Comparison of ENCODE assay signal across 15 cellular contexts in the genomic region with DNA sequence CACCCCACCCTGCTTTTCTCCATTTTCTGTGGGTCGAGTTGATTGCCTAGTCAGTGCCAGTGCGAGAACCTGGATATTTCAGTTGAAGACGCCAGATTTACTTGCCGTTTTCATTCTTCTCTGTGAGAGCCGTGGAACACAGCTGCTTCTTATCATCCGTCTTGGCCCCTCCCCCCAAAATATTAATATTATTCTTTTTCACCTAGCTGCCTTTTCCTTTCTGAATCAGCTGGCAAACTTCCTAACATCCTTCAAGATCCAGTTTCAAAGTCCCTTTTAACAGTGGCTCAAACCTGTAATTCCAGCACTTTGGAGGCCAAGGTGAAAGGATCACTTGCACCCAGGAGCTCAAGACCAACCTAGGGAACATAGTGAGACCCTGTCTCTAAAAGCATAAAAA.
DNase-seq lines count a peak whose midpoint lies in the region; ATAC-seq and TF ChIP-seq lines count a peak whose summit lies in the region.
"Had no signal": no experiment of that assay in that cellular context is flagged by ENCODE, and none has a peak within 500 bp of the region (broad histone marks: within the 10 kb centered on the region; RNA-seq: fewer than 3 reads in every experiment).

No MANE protein-coding gene starts in this region.

- H3K9me3 ChIP-seq in GM23248 (ENCODE audit: low read depth) = no peaks in the 10 kb centered on the region
- H3K9me3 ChIP-seq in fibroblast of lung (ENCODE audit: control insufficient read depth, insufficient read depth, low read depth, low read length) = no peaks in the 10 kb centered on the region
- H3K9me3 ChIP-seq in trophoblast cell (ENCODE audit: insufficient read depth, low read depth, low read length) = no peaks in the 10 kb centered on the region
- no peaks in the 10 kb centered on the region for H3K9me3 ChIP-seq in colonic mucosa

- H3K18ac ChIP-seq in trophoblast cell (ENCODE audit: low read length) = peak overlapping the region; percentile 45

- H4K20me1 ChIP-seq in GM23248 (ENCODE audit: insufficient read depth) (no peaks in the 10 kb centered on the region), fibroblast of lung (ENCODE audit: control insufficient read depth, extremely low read depth, insufficient read depth, low read length) (no peaks in the 10 kb centered on the region)

- peak overlapping the region; percentile 76 for H2BK5ac ChIP-seq in trophoblast cell (ENCODE audit: low read depth, low read length, poor library complexity)

- H3K4me3 ChIP-seq in GM23248 (no peak overlapping the region), fibroblast of lung (replicated peaks in 1 of 4; ENCODE audit: control extremely low read depth in 1 of 4, insufficient read depth in 1 of 4, low read depth in 3 of 4, low read length in 4 of 4) (no peak overlapping the region), trophoblast cell (ENCODE audit: low read depth, low read length) (no peak overlapping the region), colonic mucosa (no peak overlapping the region)

- H2BK120ac ChIP-seq in trophoblast cell (ENCODE audit: insufficient read depth, low read length, poor library complexity) = peak overlapping the region; percentile 76

- in situ Hi-C loops in GM23248 (cut with MboI) = no loop called here

- H3K27me3 ChIP-seq in GM23248 (replicated peaks; ENCODE audit: insufficient read depth) (no peaks in the 10 kb centered on the region), fibroblast of lung (ENCODE audit: control insufficient read depth, insufficient read depth, low read length) (no peaks in the 10 kb centered on the region), trophoblast cell (ENCODE audit: insufficient read depth, low read length) (no peaks in the 10 kb centered on the region), colonic mucosa (no peaks in the 10 kb centered on the region)

- peak overlapping the region; percentile 99 for H2AK5ac ChIP-seq in trophoblast cell (ENCODE audit: low read length)

- peak overlapping the region; percentile 80 for H4K12ac ChIP-seq in trophoblast cell (ENCODE audit: low read depth, low read length)

- peak overlapping the region; percentile 60 for H3K27ac ChIP-seq in GM23248
- peak overlapping the region; percentile 0 for H3K27ac ChIP-seq in fibroblast of lung (ENCODE audit: insufficient read depth, low read length)
- no peak overlapping the region for H3K27ac ChIP-seq in trophoblast cell (ENCODE audit: low read depth, low read length)
- no peak overlapping the region for H3K27ac ChIP-seq in colonic mucosa

- H3K9ac ChIP-seq in GM23248 = no peak overlapping the region
- H3K9ac ChIP-seq in fibroblast of lung (ENCODE audit: insufficient read depth, low read length) = no peak overlapping the region
- no peak overlapping the region for H3K9ac ChIP-seq in trophoblast cell (ENCODE audit: low read length)
- no peak overlapping the region for H3K9ac ChIP-seq in colonic mucosa (ENCODE audit: low read depth in 2 of 2, low read length in 2 of 2)

- H3K9me2 ChIP-seq in GM23248 (ENCODE audit: insufficient read depth) = no peaks in the 10 kb centered on the region

- H3K4me1 ChIP-seq in GM23248 (ENCODE audit: insufficient read depth) (peaks cover 48% of the 10 kb centered on the region), fibroblast of lung (ENCODE audit: control insufficient read depth, extremely low read depth, insufficient read depth, low read length) (peaks cover 5% of the 10 kb centered on the region), trophoblast cell (ENCODE audit: control insufficient read depth in 1 of 2, insufficient read depth in 2 of 2, low read length in 2 of 2) (peaks cover 0 to 7% of the 10 kb centered on the region in 2 experiments), colonic mucosa (no peaks in the 10 kb centered on the region)

- intact Hi-C loops in colonic mucosa (cut with DNase I) = no loop called here

- no peak overlapping the region for H3K23ac ChIP-seq in trophoblast cell (ENCODE audit: low read length)

- TF ChIP-seq CTCF in fibroblast of lung (conservative IDR thresholded peaks at IDR 0.05 in 1 of 2, IDR thresholded peaks at IDR 0.05 in 1 of 2; ENCODE audit: low read depth in 1 of 2, low read length in 2 of 2) (no peak), colonic mucosa (IDR thresholded peaks at IDR 0.05) (no peak)

- peaks cover 44% of the 10 kb centered on the region for H3F3A ChIP-seq in GM23248 (ENCODE audit: insufficient read depth)

- H4K91ac ChIP-seq in trophoblast cell (ENCODE audit: low read depth, low read length) = peak overlapping the region; percentile 77

- peak overlapping the region; percentile 54 for H4K8ac ChIP-seq in trophoblast cell (ENCODE audit: low read depth, low read length)

- no peaks in the 10 kb centered on the region for H3K36me3 ChIP-seq in GM23248 (ENCODE audit: low read depth)
- H3K36me3 ChIP-seq in fibroblast of lung (ENCODE audit: control insufficient read depth, insufficient read depth, low read length) = no peaks in the 10 kb centered on the region
- H3K36me3 ChIP-seq in trophoblast cell (ENCODE audit: control insufficient read depth in 1 of 2, insufficient read depth in 2 of 2, low read length in 2 of 2) = no peaks in the 10 kb centered on the region
- no peaks in the 10 kb centered on the region for H3K36me3 ChIP-seq in colonic mucosa

- WGBS in GM23248 (ENCODE audit: low coverage in 1 of 2, low lambda C conversion rate in 2 of 2, missing lambda C conversion rate in 2 of 2), 2 experiments = 67 to 70% methylated on average over 6 of the region's 6 CpGs
- WGBS in trophoblast cell (ENCODE audit: extremely low coverage, insufficient coverage, insufficient read length) = no CpG with 5 or more reads among the region's 6 CpGs

- H2AFZ ChIP-seq in GM23248 (no peak overlapping the region), fibroblast of lung (ENCODE audit: low read length) (no peak overlapping the region), trophoblast cell (ENCODE audit: insufficient read depth, low read length, poor library complexity) (peak overlapping the region; percentile 71)

- peak overlapping the region; percentile 95 for H2BK12ac ChIP-seq in trophoblast cell (ENCODE audit: low read length)

- peaks cover 14% of the 10 kb centered on the region for H3K79me1 ChIP-seq in trophoblast cell (ENCODE audit: low read length)

- DNase-seq in GM23248 (peak; percentile 14), fibroblast of lung (ENCODE audit: low read depth in 2 of 2) (peak in 1 of 2 donors; percentile 33), trophoblast cell (no peak), hippocampal formation (lab: John Stamatoyannopoulos, UW) (no peak), colonic mucosa (no peak)
- DNase-seq: CD8-positive, alpha-beta T cell; KG1; NCI-H1105 treated with DMSO at 0.1 percent for 48 hours; NCI-H1694; NCI-H2227 treated with DMSO at 0.1 percent for 48 hours; NCI-H510A treated with DMSO at 0.1 percent for 48 hours; NCI-H774; SIG-M5 had no signal

- ATAC-seq in SK-N-SH treated with all-trans-retinoic acid at 6 μM for 48 hours (peak; percentile 26), HG03354 (IDR thresholded peaks at IDR 0.05; ENCODE audit: poor library complexity, severe bottlenecking, unreplicated experiment) (no peak)
- ATAC-seq: CD8-positive, alpha-beta T cell had no signal

- no peak overlapping the region for H3K4ac ChIP-seq in trophoblast cell (ENCODE audit: low read depth, low read length)

- peak overlapping the region; percentile 63 for H3K4me2 ChIP-seq in GM23248 (ENCODE audit: unreplicated experiment)
- H3K4me2 ChIP-seq in fibroblast of lung (ENCODE audit: extremely low read depth, insufficient read depth, low read length) = no peak overlapping the region
- no peak overlapping the region for H3K4me2 ChIP-seq in trophoblast cell (ENCODE audit: low read length)

- H3K79me2 ChIP-seq in GM23248 (ENCODE audit: insufficient read depth) = no peaks in the 10 kb centered on the region
- H3K79me2 ChIP-seq in fibroblast of lung (ENCODE audit: control insufficient read depth, insufficient read depth, low read length) = no peaks in the 10 kb centered on the region
- peaks cover 2% of the 10 kb centered on the region for H3K79me2 ChIP-seq in trophoblast cell (ENCODE audit: control insufficient read depth, insufficient read depth, low read length, poor library complexity)

- peak overlapping the region; percentile 70 for H3K14ac ChIP-seq in trophoblast cell (ENCODE audit: low read length)

TF ChIP-seq in SK-N-SH treated with all-trans-retinoic acid at 6 μM for 48 hours, 23 proteins besides CTCF, POLR2A, EP300 and RAD21:
- TF ChIP-seq ARNTL (CRISPR knock-in tag; IDR thresholded peaks at IDR 0.05; ENCODE audit: borderline replicate concordance, low read depth) (no peak), ZNF70 (CRISPR knock-in tag; IDR thresholded peaks at IDR 0.05) (no peak), ZFP30 (CRISPR knock-in tag; IDR thresholded peaks at IDR 0.05) (no peak), ZFP3 (CRISPR knock-in tag; IDR thresholded peaks at IDR 0.05) (no peak)

Comparison
In these comparisons a context has a peak if more than half of its experiments do, and no peak if none do; other contexts are left out.
1. H3K27ac ChIP-seq: peak in GM23248 (single experiment) and fibroblast of lung (single experiment); none in trophoblast cell (single experiment) and colonic mucosa (single experiment).